9 cellular contexts compared by ENCODE assay signal in the genomic region with DNA sequence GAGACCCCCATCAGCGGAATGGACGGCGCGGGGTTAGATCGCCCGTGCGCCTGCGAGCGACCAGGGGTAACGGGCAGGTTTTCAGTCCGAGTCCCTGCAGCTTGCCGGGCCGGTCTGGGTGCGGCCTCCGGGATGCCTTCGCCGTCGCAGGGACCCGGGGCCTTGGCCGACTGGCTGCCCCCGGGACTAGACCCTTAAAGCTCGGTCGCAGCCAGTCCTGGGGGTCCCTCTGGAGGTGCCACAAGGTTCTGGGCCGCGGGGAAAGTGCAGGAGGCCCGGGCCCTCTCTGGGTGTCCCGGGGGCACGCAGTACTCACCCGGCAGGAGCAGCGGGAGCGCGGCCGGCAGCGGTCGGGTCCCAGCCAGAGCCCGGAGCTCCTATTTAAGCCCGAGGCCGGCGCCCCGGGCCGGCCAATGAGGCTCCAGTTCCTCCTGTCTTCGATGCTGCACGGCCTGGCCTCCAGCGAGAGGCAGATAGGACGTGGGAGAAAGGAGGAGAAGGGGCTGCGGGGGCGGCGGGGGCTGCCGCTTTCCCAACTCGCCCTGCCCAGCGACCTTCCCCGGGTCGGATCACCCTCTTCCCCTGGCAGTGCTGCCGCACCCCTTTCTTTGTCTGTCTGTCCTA. TPM values are rescaled to one million over a fixed set of nuclear protein-coding genes. Genes with fewer than 3 reads are reported as not detected.
DNase-seq lines count a peak whose midpoint lies in the region; ATAC-seq and TF ChIP-seq lines count a peak whose summit lies in the region.
"Had no signal": no experiment of that assay in that cellular context is flagged by ENCODE, and none has a peak within 500 bp of the region (broad histone marks: within the 10 kb centered on the region; RNA-seq: fewer than 3 reads in every experiment).

A gene (minus strand): TSS at position 356 of the 624 bp plus-strand sequence.

- H3K27me3 ChIP-seq in right atrium auricular region = peaks cover 5 to 11% of the 10 kb centered on the region in 2 donors

- peaks cover 0 to 52% of the 10 kb centered on the region in 2 donors for H3K4me1 ChIP-seq in right atrium auricular region

- H3K9me3 ChIP-seq in right atrium auricular region = no peaks in the 10 kb centered on the region
- H3K9me3 ChIP-seq: SJSA1 had no signal

- H3K27ac ChIP-seq in right atrium auricular region = peak within 1 kb of the TSS; percentile 63 to 73
- H3K27ac ChIP-seq: SJSA1 had no signal

- no peak within 1 kb of the TSS for H3K27ac Mint-ChIP-seq in Calu3 (ENCODE audit: unreplicated experiment)
- no peak within 1 kb of the TSS for H3K27ac Mint-ChIP-seq in activated T-cell treated with anti-CD3 and anti-CD28 coated beads, Interleukin-2, amount 50 U/mL, for 72 hours
- no peak within 1 kb of the TSS for H3K27ac Mint-ChIP-seq in progenitor cell of endocrine pancreas

- no peaks in the 10 kb centered on the region for H3K36me3 ChIP-seq in right atrium auricular region
- H3K36me3 ChIP-seq: SJSA1 had no signal

- DNase-seq in Calu3 (no peak), right atrium auricular region (ENCODE audit: low spot score) (no peak), progenitor cell of endocrine pancreas (ENCODE audit: low spot score, unreplicated experiment) (no peak), medulla oblongata (ENCODE audit: extremely low spot score) (no peak), NCI-H146 treated with DMSO at 0.1 percent for 48 hours (lab: John Stamatoyannopoulos, UW; ENCODE audit: unreplicated experiment) (no peak), DMS 273 treated with DMSO at 0.1 percent for 48 hours (lab: John Stamatoyannopoulos, UW) (no peak)
- DNase-seq in activated T-cell treated with anti-CD3 and anti-CD28 coated beads, Interleukin-2, amount 50 U/mL, for 72 hours = no peak

- TF ChIP-seq CTCF in Calu3 (IDR thresholded peaks at IDR 0.05; ENCODE audit: unreplicated experiment) (no peak), right atrium auricular region (IDR thresholded peaks at IDR 0.05) (no peak), progenitor cell of endocrine pancreas (IDR thresholded peaks at IDR 0.05; ENCODE audit: unreplicated experiment) (no peak)

- peak within 1 kb of the TSS; percentile 32 for H3K4me3 Mint-ChIP-seq in Calu3 (ENCODE audit: low read depth, unreplicated experiment)
- H3K4me3 Mint-ChIP-seq in activated T-cell treated with anti-CD3 and anti-CD28 coated beads, Interleukin-2, amount 50 U/mL, for 72 hours = peak within 1 kb of the TSS; percentile 78 to 84
- peak within 1 kb of the TSS; percentile 24 for H3K4me3 Mint-ChIP-seq in progenitor cell of endocrine pancreas (ENCODE audit: low read depth)

- peaks cover 4% of the 10 kb centered on the region for H3K36me3 Mint-ChIP-seq in Calu3 (ENCODE audit: insufficient read depth, unreplicated experiment)
- H3K36me3 Mint-ChIP-seq in activated T-cell treated with anti-CD3 and anti-CD28 coated beads, Interleukin-2, amount 50 U/mL, for 72 hours (ENCODE audit: insufficient read depth in 2 of 2) = no peaks in the 10 kb centered on the region
- no peaks in the 10 kb centered on the region for H3K36me3 Mint-ChIP-seq in progenitor cell of endocrine pancreas (ENCODE audit: insufficient read depth)

- H3K4me1 Mint-ChIP-seq in Calu3 (ENCODE audit: low read depth, unreplicated experiment) = no peaks in the 10 kb centered on the region
- H3K4me1 Mint-ChIP-seq in activated T-cell treated with anti-CD3 and anti-CD28 coated beads, Interleukin-2, amount 50 U/mL, for 72 hours (ENCODE audit: low read depth) = peaks cover 5% of the 10 kb centered on the region
- peaks cover 9% of the 10 kb centered on the region for H3K4me1 Mint-ChIP-seq in progenitor cell of endocrine pancreas (ENCODE audit: low read depth)

- BruUV-seq in Calu3 (replicated peaks; lab: Mats Ljungman, UMichigan) = no TSS peak

- H3K9me3 Mint-ChIP-seq in Calu3 (ENCODE audit: low read depth, unreplicated experiment) (no peaks in the 10 kb centered on the region), progenitor cell of endocrine pancreas (ENCODE audit: low read depth) (no peaks in the 10 kb centered on the region)
- no peaks in the 10 kb centered on the region for H3K9me3 Mint-ChIP-seq in activated T-cell treated with anti-CD3 and anti-CD28 coated beads, Interleukin-2, amount 50 U/mL, for 72 hours

- H3K27me3 Mint-ChIP-seq in Calu3 (ENCODE audit: unreplicated experiment) = peaks cover 12% of the 10 kb centered on the region
- peaks cover 16% of the 10 kb centered on the region for H3K27me3 Mint-ChIP-seq in activated T-cell treated with anti-CD3 and anti-CD28 coated beads, Interleukin-2, amount 50 U/mL, for 72 hours (ENCODE audit: low read depth)
- H3K27me3 Mint-ChIP-seq in progenitor cell of endocrine pancreas = peaks cover 48% of the 10 kb centered on the region

- intact Hi-C loops in Calu3 (cut with micrococcal nuclease; ENCODE audit: unreplicated experiment) = no loop called here

- no peak for ATAC-seq in activated T-cell treated with anti-CD3 and anti-CD28 coated beads, Interleukin-2, amount 50 U/mL, for 72 hours (replicated peaks in 1 of 2)
- ATAC-seq in HG03521 (IDR thresholded peaks at IDR 0.05; ENCODE audit: unreplicated experiment) = no peak

- CTCF ChIA-PET in Calu3 (lab: Charles Lee) = no interaction called here

- H3K4me3 ChIP-seq in right atrium auricular region = peak within 1 kb of the TSS; percentile 30 to 49
- H3K4me3 ChIP-seq: SJSA1 had no signal

RNA-seq across cellular contexts. Expression of the gene that starts here (rescaled TPM):
- total RNA-seq in Calu3 (2022) = 2.2 and 2.4 TPM in 2 replicates
- 1 to 10 TPM; 7.0 to 8.2 TPM for total RNA-seq in activated T-cell treated with anti-CD3 and anti-CD28 coated beads, Interleukin-2, amount 50 U/mL, for 72 hours
- 10 to 100 TPM; 13.0 to 20.8 TPM for total RNA-seq in right atrium auricular region
- 1.9 and 2.2 TPM in 2 replicates for total RNA-seq in progenitor cell of endocrine pancreas

Comparison
In these comparisons a context has a peak if more than half of its experiments do, and no peak if none do; other contexts are left out.
1. H3K4me3 Mint-ChIP-seq: peak in every context shown above with its lines; median percentile 81 in activated T-cell treated with anti-CD3 and anti-CD28 coated beads, Interleukin-2, amount 50 U/mL, for 72 hours; 32 in Calu3; 24 in progenitor cell of endocrine pancreas.